Comparison of ENCODE assay signal across 25 cellular contexts in the genomic region with DNA sequence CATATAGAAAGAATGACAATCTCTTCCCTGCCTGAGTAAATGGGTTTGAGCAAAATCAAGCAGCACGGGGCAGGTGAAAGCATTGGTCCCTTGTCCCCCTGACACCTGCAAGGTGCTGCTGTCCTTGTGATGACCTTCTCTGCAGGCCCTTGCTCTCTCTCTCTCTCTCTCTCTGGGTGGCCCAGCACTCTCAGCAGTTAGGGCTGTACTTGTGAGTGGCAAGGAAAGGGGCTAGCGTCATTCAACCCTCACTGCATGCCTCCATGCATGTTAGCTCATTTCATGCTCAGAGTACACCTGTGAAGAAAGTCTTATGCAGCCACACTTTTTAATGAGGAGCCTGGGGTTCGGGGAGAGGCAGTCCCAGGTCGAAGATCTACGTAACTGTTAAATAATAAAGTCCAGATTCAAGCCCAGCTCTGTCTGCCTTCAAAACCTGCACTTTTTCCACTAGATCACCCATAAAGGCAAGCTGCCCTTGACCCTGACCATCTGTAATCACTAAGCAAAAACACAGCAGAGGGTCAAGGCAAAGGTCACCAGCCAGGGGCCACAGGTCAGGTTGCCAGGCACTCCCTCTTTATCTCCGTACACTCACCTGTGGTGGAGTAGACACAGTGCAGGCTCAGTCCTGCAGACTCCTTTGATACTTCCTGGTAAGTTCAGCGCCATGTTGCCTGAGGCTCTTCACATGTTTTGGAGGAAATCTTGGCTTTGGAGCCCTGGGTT. TPM values are rescaled to one million over a fixed set of nuclear protein-coding genes. Genes with fewer than 3 reads are reported as not detected.
DNase-seq lines count a peak whose midpoint lies in the region; ATAC-seq and TF ChIP-seq lines count a peak whose summit lies in the region.
"Had no signal": no experiment of that assay in that cellular context is flagged by ENCODE, and none has a peak within 500 bp of the region (broad histone marks: within the 10 kb centered on the region; RNA-seq: fewer than 3 reads in every experiment).

No MANE protein-coding gene starts in this region.

- no peak for TF ChIP-seq POLR2A in body of pancreas (IDR thresholded peaks at IDR 0.05)

- H2AFZ ChIP-seq in hepatocyte, result no peak overlapping the region

- H3K4me3 ChIP-seq in right atrium auricular region (no peak overlapping the region), heart right ventricle (no peak overlapping the region), endodermal cell (ENCODE audit: low read length) (no peak overlapping the region), hepatocyte (no peak overlapping the region), body of pancreas (no peak overlapping the region)

- no peak overlapping the region for H3K4me3 Mint-ChIP-seq in endodermal cell
- H3K4me3 Mint-ChIP-seq: CD8-positive, alpha-beta memory T cell had no signal

- no peaks in the 10 kb centered on the region for H3K36me3 Mint-ChIP-seq in endodermal cell (ENCODE audit: low read depth)
- H3K36me3 Mint-ChIP-seq: CD8-positive, alpha-beta memory T cell had no signal

- H3K27me3 ChIP-seq in right atrium auricular region, result peaks cover 0 to 2% of the 10 kb centered on the region in 2 donors
- peaks cover 0 to 41% (median 33%) of the 10 kb centered on the region in 7 donors for H3K27me3 ChIP-seq in heart right ventricle
- no peaks in the 10 kb centered on the region for H3K27me3 ChIP-seq in endodermal cell (ENCODE audit: control insufficient read depth, insufficient read depth, low read length, poor library complexity, severe bottlenecking)
- peaks cover 27% of the 10 kb centered on the region for H3K27me3 ChIP-seq in hepatocyte
- H3K27me3 ChIP-seq in body of pancreas, result no peaks in the 10 kb centered on the region

- H3K27me3 Mint-ChIP-seq in endodermal cell (ENCODE audit: insufficient read depth), result peaks cover 16% of the 10 kb centered on the region

- H3K9me3 Mint-ChIP-seq in endodermal cell, result no peaks in the 10 kb centered on the region
- H3K9me3 Mint-ChIP-seq: CD8-positive, alpha-beta memory T cell had no signal

- no peak for TF ChIP-seq CTCF in right atrium auricular region (IDR thresholded peaks at IDR 0.05)
- no peak for TF ChIP-seq CTCF in heart right ventricle (IDR thresholded peaks at IDR 0.05)
- TF ChIP-seq CTCF in endodermal cell (conservative IDR thresholded peaks at IDR 0.05), result no peak
- TF ChIP-seq CTCF in hepatocyte (IDR thresholded peaks at IDR 0.05; ENCODE audit: poor library complexity), result no peak
- no peak for TF ChIP-seq CTCF in GM20000 (IDR thresholded peaks at IDR 0.05; ENCODE audit: extremely low read depth, missing control alignments)
- TF ChIP-seq CTCF in body of pancreas (IDR thresholded peaks at IDR 0.05), result no peak

- no peak overlapping the region for H3K9ac ChIP-seq in endodermal cell (ENCODE audit: extremely low read depth, low read length, poor library complexity, severe bottlenecking)

- ATAC-seq in heart right ventricle (no peak), body of pancreas (no peak)
- ATAC-seq: Panc1 had no signal

- H3K27ac Mint-ChIP-seq in endodermal cell, result no peak overlapping the region
- H3K27ac Mint-ChIP-seq: CD8-positive, alpha-beta memory T cell had no signal

- H3K27ac ChIP-seq in right atrium auricular region, result no peak overlapping the region
- H3K27ac ChIP-seq in heart right ventricle, result no peak overlapping the region
- no peak overlapping the region for H3K27ac ChIP-seq in endodermal cell (ENCODE audit: low read depth, low read length)
- H3K27ac ChIP-seq in hepatocyte, result no peak overlapping the region
- peak overlapping the region in 2 of 4 donors; percentile 12 to 48 for H3K27ac ChIP-seq in body of pancreas
- H3K27ac ChIP-seq: C4-2B had no signal

- no peaks in the 10 kb centered on the region for H4K20me1 ChIP-seq in hepatocyte (ENCODE audit: insufficient read depth, poor library complexity, severe bottlenecking)

- no peaks in the 10 kb centered on the region for H3K79me2 ChIP-seq in hepatocyte

- peaks cover 19% of the 10 kb centered on the region for H3K4me1 Mint-ChIP-seq in endodermal cell
- H3K4me1 Mint-ChIP-seq: CD8-positive, alpha-beta memory T cell had no signal

- no peaks in the 10 kb centered on the region for H3K36me3 ChIP-seq in right atrium auricular region
- no peaks in the 10 kb centered on the region for H3K36me3 ChIP-seq in heart right ventricle
- H3K36me3 ChIP-seq in endodermal cell (ENCODE audit: control insufficient read depth, insufficient read depth, low read length), result no peaks in the 10 kb centered on the region
- no peaks in the 10 kb centered on the region for H3K36me3 ChIP-seq in hepatocyte (replicated peaks; ENCODE audit: insufficient read depth, low read depth)
- no peaks in the 10 kb centered on the region for H3K36me3 ChIP-seq in body of pancreas (replicated peaks in 1 of 2; ENCODE audit: insufficient read depth in 1 of 2, low read depth in 2 of 2)

- intact Hi-C loops in heart right ventricle (cut with DNase I) (loop anchor here in 1 of 10 donors (5.0 kb wide), 1 partner anchor 43 kb away; no protein-coding TSS in a partner anchor), body of pancreas (cut with DNase I) (no loop called here)

- DNase-seq in right atrium auricular region (ENCODE audit: low spot score) (peak; percentile 50), heart right ventricle (no peak), endodermal cell (peak; percentile 24), mesenteric fat pad (ENCODE audit: low spot score) (peak; percentile 62), amygdala (lab: John Stamatoyannopoulos, UW) (no peak), hepatocyte (ENCODE audit: low spot score) (no peak), GM20000 (ENCODE audit: low spot score) (no peak), body of pancreas (no peak)
- DNase-seq: AML-193; CD8-positive, alpha-beta memory T cell; DMS79 treated with DMSO at 0.1 percent for 48 hours; GF-D8; H7; KG1; NCI-H1092; NCI-H1417 treated with DMSO at 0.1 percent for 48 hours; NCI-H1694 treated with DMSO at 0.1 percent for 48 hours; NCI-H2081 treated with DMSO at 0.1 percent for 48 hours; NCI-H2171; NCI-H226; NCI-H510A; NCI-H69; SHP77 treated with DMSO at 0.1 percent for 48 hours had no signal

- 80% methylated on average over 7 of the region's 7 CpGs for WGBS in heart right ventricle, 2 donors
- 88 to 100% methylated on average over 3 to 7 of the region's 7 CpGs for WGBS in endodermal cell (ENCODE audit: insufficient coverage in 1 of 2, insufficient read length in 1 of 2), 2 experiments
- WGBS in hepatocyte (ENCODE audit: low lambda C conversion rate, missing lambda C conversion rate), result 67% methylated on average over 7 of the region's 7 CpGs
- WGBS in body of pancreas, 2 donors, result 78 to 92% methylated on average over 6 to 7 of the region's 7 CpGs

- peaks cover 0 to 24% of the 10 kb centered on the region in 2 donors for H3K4me1 ChIP-seq in right atrium auricular region
- peaks cover 0 to 42% (median 4%) of the 10 kb centered on the region in 9 donors for H3K4me1 ChIP-seq in heart right ventricle
- H3K4me1 ChIP-seq in endodermal cell (ENCODE audit: control insufficient read depth, insufficient read depth, low read length), result peaks cover 3% of the 10 kb centered on the region
- H3K4me1 ChIP-seq in hepatocyte (ENCODE audit: insufficient read depth), result peaks cover 8% of the 10 kb centered on the region
- H3K4me1 ChIP-seq in body of pancreas, result peaks cover 22% of the 10 kb centered on the region

- H3K9me3 ChIP-seq in right atrium auricular region (no peaks in the 10 kb centered on the region), heart right ventricle (no peaks in the 10 kb centered on the region), endodermal cell (ENCODE audit: control insufficient read depth, low read length) (no peaks in the 10 kb centered on the region), hepatocyte (ENCODE audit: low read depth) (no peaks in the 10 kb centered on the region), body of pancreas (no peaks in the 10 kb centered on the region)

- no peak overlapping the region for H3K4me2 ChIP-seq in hepatocyte

- no peaks in the 10 kb centered on the region for H3K9me2 ChIP-seq in hepatocyte (replicated peaks; ENCODE audit: insufficient read depth)

RNA-seq across cellular contexts. Expression of gene CLMN, which starts 44.9 kb away (rescaled TPM):
- 1 to 10 TPM; 3.4 to 4.0 TPM for total RNA-seq in right atrium auricular region
- total RNA-seq in heart right ventricle, result 10 to 100 TPM in 2 of 10 donors, 1 to 10 TPM in 8; 3.7 to 14.5 (median 5.9) TPM
- 1 to 10 TPM; 2.6 to 6.1 TPM for polyA plus RNA-seq in heart right ventricle
- total RNA-seq in endodermal cell, result 10 to 100 TPM in 1 of 2 donors, 1 to 10 TPM in 1; 9.5 to 11.7 TPM
- polyA plus RNA-seq in endodermal cell (2013, experiment 1 of 2), result 9.5 TPM
- polyA plus RNA-seq in endodermal cell (2013, experiment 2 of 2), result 8.2 TPM
- 47.4 TPM for total RNA-seq in mesenteric fat pad
- total RNA-seq in hepatocyte, result 12.0 and 15.7 TPM in 2 replicates
- 40.0 and 53.9 TPM in 2 replicates for polyA plus RNA-seq in hepatocyte
- 10 to 100 TPM; 53.7 to 54.7 TPM for total RNA-seq in body of pancreas

Comparison
In these comparisons a context has a peak if more than half of its experiments do, and no peak if none do; other contexts are left out.
1. DNase-seq: peak in right atrium auricular region (single experiment), endodermal cell (single experiment) and mesenteric fat pad (single experiment); none in heart right ventricle (0 of 2), amygdala (0 of 56), hepatocyte (single experiment), GM20000 (single experiment) and body of pancreas (0 of 4).